In genomic region chr7:146090023-146090645, GRCh38 we compare ENCODE assay signal across 1 cellular context.
TF ChIP-seq lines count a peak whose summit lies in the region.

No MANE protein-coding gene starts in this region.

TF ChIP-seq in K562, 482 proteins besides CTCF, POLR2A, EP300 and RAD21 (continued from another document):
- TF ChIP-seq, protein P1, sequence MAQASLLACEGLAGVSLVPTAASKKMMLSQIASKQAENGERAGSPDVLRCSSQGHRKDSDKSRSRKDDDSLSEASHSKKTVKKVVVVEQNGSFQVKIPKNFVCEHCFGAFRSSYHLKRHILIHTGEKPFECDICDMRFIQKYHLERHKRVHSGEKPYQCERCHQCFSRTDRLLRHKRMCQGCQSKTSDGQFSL (CRISPR knock-in tag; IDR thresholded peaks at IDR 0.05), result no peak
- TF ChIP-seq, protein P1 (tag; IDR thresholded peaks at IDR 0.05), result no peak
- TF ChIP-seq, protein P2, sequence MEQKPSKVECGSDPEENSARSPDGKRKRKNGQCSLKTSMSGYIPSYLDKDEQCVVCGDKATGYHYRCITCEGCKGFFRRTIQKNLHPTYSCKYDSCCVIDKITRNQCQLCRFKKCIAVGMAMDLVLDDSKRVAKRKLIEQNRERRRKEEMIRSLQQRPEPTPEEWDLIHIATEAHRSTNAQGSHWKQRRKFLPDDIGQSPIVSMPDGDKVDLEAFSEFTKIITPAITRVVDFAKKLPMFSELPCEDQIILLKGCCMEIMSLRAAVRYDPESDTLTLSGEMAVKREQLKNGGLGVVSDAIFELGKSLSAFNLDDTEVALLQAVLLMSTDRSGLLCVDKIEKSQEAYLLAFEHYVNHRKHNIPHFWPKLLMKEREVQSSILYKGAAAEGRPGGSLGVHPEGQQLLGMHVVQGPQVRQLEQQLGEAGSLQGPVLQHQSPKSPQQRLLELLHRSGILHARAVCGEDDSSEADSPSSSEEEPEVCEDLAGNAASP (IDR thresholded peaks at IDR 0.05), result no peak
- TF ChIP-seq IFI16 (CRISPR knock-in tag; IDR thresholded peaks at IDR 0.05) (no peak), KAT8 (IDR thresholded peaks at IDR 0.05; ENCODE audit: low read depth) (no peak)
